Comparison of ENCODE assay signal across 18 cellular contexts in genomic region chr1:238329671-238330070, GRCh38.
DNase-seq lines count a peak whose midpoint lies in the region; ATAC-seq lines count a peak whose summit lies in the region.
"Had no signal": no experiment of that assay in that cellular context is flagged by ENCODE, and none has a peak within 500 bp of the region (broad histone marks: within the 10 kb centered on the region; RNA-seq: fewer than 3 reads in every experiment).

No MANE protein-coding gene starts in this region.

- ATAC-seq in HG03354 (IDR thresholded peaks at IDR 0.05; ENCODE audit: poor library complexity, severe bottlenecking, unreplicated experiment): no peak
- ATAC-seq: PC-3 had no signal

- in situ Hi-C loops in ACHN (cut with HindIII; ENCODE audit: low pct_ligation_motif_present, low pct_unique_long_range_greater_than_20kb, low sequenced_read_pairs): no loop called here

- peak; percentile 37 for DNase-seq in ACHN
- DNase-seq in HS-27A (ENCODE audit: low read depth): peak; percentile 12
- peak; percentile 80 for DNase-seq in astrocyte of the hippocampus (ENCODE audit: low read depth, low spot score)
- peak; percentile 67 for DNase-seq in myocyte (ENCODE audit: low read depth)
- no peak for DNase-seq in H4 (ENCODE audit: low spot score)
- no peak for DNase-seq in NCI-H226
- DNase-seq in hepatic stellate cell (ENCODE audit: low spot score): no peak
- DNase-seq: 8988T; BE2C; CD4-positive, alpha-beta memory T cell; HFFc6; NCI-H1417; NCI-H187; NCI-H2227 treated with DMSO at 0.1 percent for 48 hours; NCI-H524; PC-3; SJCRH30 had no signal

Comparison
In these comparisons a context has a peak if more than half of its experiments do, and no peak if none do; other contexts are left out.
1. DNase-seq: peak in ACHN (single experiment), HS-27A (single experiment), astrocyte of the hippocampus (single experiment) and myocyte (single experiment); none in H4 (single experiment), NCI-H226 (single experiment) and hepatic stellate cell (single experiment).